8 cellular contexts compared by ENCODE assay signal in genomic region chr1:53327183-53327941, GRCh38. TPM values are rescaled to one million over a fixed set of nuclear protein-coding genes. Genes with fewer than 3 reads are reported as not detected.
DNase-seq lines count a peak whose midpoint lies in the region; ATAC-seq, FAIRE-seq and TF ChIP-seq lines count a peak whose summit lies in the region.

No MANE protein-coding gene starts in this region.

- peaks cover 27% of the 10 kb centered on the region for H3K36me3 Mint-ChIP-seq in T-helper 2 cell treated with Interferon-gamma antibody and Interleukin-4, amounts not matched to agents 5 μg/mL and 100 μg/mL, for 36 hours (ENCODE audit: low read depth)

- H3K4me3 ChIP-seq in BJ (ENCODE audit: low read depth, low read length) (peak overlapping the region; percentile 72), astrocyte of the spinal cord (ENCODE audit: low read depth, low read length) (peak overlapping the region; percentile 68), keratinocyte (ENCODE audit: control insufficient read depth in 2 of 3, extremely low read depth in 1 of 3, insufficient read depth in 2 of 3, low read depth in 1 of 3, low read length in 3 of 3) (peak overlapping the region; percentile 67 to 88 (median 85))
- peak overlapping the region; percentile 88 for H3K4me3 ChIP-seq in Jurkat, Clone E6-1 (ENCODE audit: low read length)

- no peaks in the 10 kb centered on the region for H3K9me3 ChIP-seq in keratinocyte (ENCODE audit: control insufficient read depth, low read depth, low read length)

- H3K27ac Mint-ChIP-seq in T-helper 2 cell treated with Interferon-gamma antibody and Interleukin-4, amounts not matched to agents 5 μg/mL and 100 μg/mL, for 36 hours: peak overlapping the region; percentile 96

- CTCF ChIA-PET in BJ (lab: Yijun Ruan, JAX): no interaction called here

- no peaks in the 10 kb centered on the region for H3K9me1 ChIP-seq in keratinocyte (ENCODE audit: control insufficient read depth, extremely low read depth, insufficient read depth, low read length)

- H3K27ac ChIP-seq in keratinocyte (ENCODE audit: control insufficient read depth, insufficient read depth, low read length): peak overlapping the region; percentile 87

- peak; percentile 4 for ATAC-seq in GM19452 (IDR thresholded peaks at IDR 0.05; ENCODE audit: unreplicated experiment)

- POLR2A ChIA-PET in BJ (lab: Charles Lee): no interaction called here

- peak overlapping the region; percentile 90 for H3K9ac ChIP-seq in keratinocyte (ENCODE audit: control insufficient read depth, extremely low read depth, insufficient read depth, low read length)

- no peak for FAIRE-seq in keratinocyte (lab: Jason Lieb, UNC)

- peak overlapping the region; percentile 96 for H3K4me3 Mint-ChIP-seq in T-helper 2 cell treated with Interferon-gamma antibody and Interleukin-4, amounts not matched to agents 5 μg/mL and 100 μg/mL, for 36 hours

- peak overlapping the region; percentile 95 for H3K4me2 ChIP-seq in keratinocyte (ENCODE audit: control insufficient read depth, extremely low read depth, insufficient read depth, low read depth, low read length)

- peaks cover 20% of the 10 kb centered on the region for H3K4me1 Mint-ChIP-seq in T-helper 2 cell treated with Interferon-gamma antibody and Interleukin-4, amounts not matched to agents 5 μg/mL and 100 μg/mL, for 36 hours (ENCODE audit: low read depth)

- TF ChIP-seq CTCF in BJ (IDR thresholded peaks at IDR 0.05; ENCODE audit: insufficient read depth, low read depth, low read length) (no peak), astrocyte of the spinal cord (IDR thresholded peaks at IDR 0.05; ENCODE audit: low read depth, low read length) (no peak), keratinocyte (optimal IDR thresholded peaks at IDR 0.05 in 1 of 3, IDR thresholded peaks at IDR 0.05 in 1 of 3, conservative IDR thresholded peaks at IDR 0.05 in 1 of 3; ENCODE audit: extremely low read depth in 1 of 3, insufficient read depth in 2 of 3, low read length in 3 of 3) (no peak)

- H3K79me2 ChIP-seq in keratinocyte (ENCODE audit: control insufficient read depth, insufficient read depth, low read length): peaks cover 35% of the 10 kb centered on the region

- H3K36me3 ChIP-seq in BJ (ENCODE audit: control insufficient read depth, insufficient read depth, low read length) (no peaks in the 10 kb centered on the region), keratinocyte (ENCODE audit: control insufficient read depth in 2 of 2, extremely low read depth in 1 of 2, insufficient read depth in 2 of 2, low read length in 2 of 2) (peaks cover 0 to 17% of the 10 kb centered on the region in 2 experiments)

- DNase-seq in BJ (ENCODE audit: low read depth) (no peak), astrocyte of the spinal cord (ENCODE audit: low read depth, low spot score) (peak; percentile 20), keratinocyte (ENCODE audit: low read depth, low spot score) (no peak), DMS114 treated with DMSO at 0.1 percent for 48 hours (lab: John Stamatoyannopoulos, UW; ENCODE audit: unreplicated experiment) (no peak)
- peak; percentile 33 for DNase-seq in Jurkat, Clone E6-1 (ENCODE audit: low read depth, low spot score)
- DNase-seq in T-helper 2 cell treated with Interferon-gamma antibody and Interleukin-4, amounts not matched to agents 5 μg/mL and 100 μg/mL, for 36 hours (ENCODE audit: low spot score): peak; percentile 49
- DNase-seq in stimulated activated CD4-positive, alpha-beta T cell treated with anti-CD3 and anti-CD28 coated beads, Interleukin-2, amount 100 ng/mL, for 4 hours (ENCODE audit: low read depth): peak; percentile 33

- in situ Hi-C loops in astrocyte of the spinal cord (cut with HindIII; ENCODE audit: low sequenced_read_pairs): no loop called here

- no peaks in the 10 kb centered on the region for H4K20me1 ChIP-seq in keratinocyte (ENCODE audit: control insufficient read depth, extremely low read depth, insufficient read depth, low read length)

- peaks cover 14% of the 10 kb centered on the region for H3K4me1 ChIP-seq in keratinocyte (ENCODE audit: control insufficient read depth, extremely low read depth, insufficient read depth, low read length)

- H3K9me3 Mint-ChIP-seq in T-helper 2 cell treated with Interferon-gamma antibody and Interleukin-4, amounts not matched to agents 5 μg/mL and 100 μg/mL, for 36 hours: no peaks in the 10 kb centered on the region

- H3K27me3 ChIP-seq in BJ (ENCODE audit: control insufficient read depth, insufficient read depth, low read length): no peaks in the 10 kb centered on the region
- H3K27me3 ChIP-seq in keratinocyte (ENCODE audit: control insufficient read depth, extremely low read depth, insufficient read depth, low read length): peaks cover 5% of the 10 kb centered on the region

- H3K27me3 Mint-ChIP-seq in T-helper 2 cell treated with Interferon-gamma antibody and Interleukin-4, amounts not matched to agents 5 μg/mL and 100 μg/mL, for 36 hours (ENCODE audit: low read depth): no peaks in the 10 kb centered on the region

- H2AFZ ChIP-seq in keratinocyte (ENCODE audit: control insufficient read depth, low read length): peak overlapping the region; percentile 80

- dilution Hi-C loops in keratinocyte (cut with MboI; ENCODE audit: extremely low pct_ligation_motif_present, low sequenced_read_pairs): no loop called here

RNA-seq across cellular contexts. Expression of gene LRP8, which starts 0.5 kb away (rescaled TPM):
- 10.5 and 18.2 TPM in 2 replicates for polyA plus RNA-seq in BJ (2011; rRNA removed)
- 16.7 and 21.6 TPM in 2 replicates for polyA minus RNA-seq in BJ (2011; rRNA and poly(A)+ RNA removed)
- 57.0 TPM for polyA plus RNA-seq in Jurkat, Clone E6-1 (2012; ENCODE audit: insufficient read depth, insufficient read length)
- 15.2 to 33.7 TPM (median 31.0 TPM) in 3 replicates for polyA plus RNA-seq in keratinocyte
- 5.8 TPM for polyA plus RNA-seq in keratinocyte (2011; ENCODE audit: low read depth)
- polyA plus RNA-seq in keratinocyte (2011; cell fraction: cytosol; rRNA removed): 9.2 and 9.7 TPM in 2 replicates
- 63.6 and 77.0 TPM in 2 replicates for polyA plus RNA-seq in keratinocyte (2011; cell fraction: nucleus; rRNA removed)
- 2.5 and 19.9 TPM in 2 replicates for polyA plus RNA-seq in keratinocyte (2012; ENCODE audit: low replicate concordance)
- polyA minus RNA-seq in keratinocyte: 35.3 to 85.4 TPM (median 82.2 TPM) in 3 replicates
- 13.6 TPM for polyA minus RNA-seq in keratinocyte (2011; cell fraction: cytosol; rRNA and poly(A)+ RNA removed)
- polyA minus RNA-seq in keratinocyte (2011; cell fraction: nucleus; rRNA and poly(A)+ RNA removed): 24.8 and 46.0 TPM in 2 replicates

Comparison
In these comparisons a context has a peak if more than half of its experiments do, and no peak if none do; other contexts are left out.
1. DNase-seq: peak in Jurkat, Clone E6-1 (single experiment), T-helper 2 cell treated with Interferon-gamma antibody and Interleukin-4, amounts not matched to agents 5 μg/mL and 100 μg/mL, for 36 hours (single experiment), astrocyte of the spinal cord (single experiment) and stimulated activated CD4-positive, alpha-beta T cell treated with anti-CD3 and anti-CD28 coated beads, Interleukin-2, amount 100 ng/mL, for 4 hours (single experiment); none in BJ (single experiment), keratinocyte (single experiment) and DMS114 treated with DMSO at 0.1 percent for 48 hours (single experiment).
2. Peak in every context shown above with its lines, with median percentiles within 50 percentile points of each other: H3K4me3 ChIP-seq.